Comparison of ENCODE assay signal across 30 cellular contexts in genomic region chr22:23193420-23193819, GRCh38. TPM values are rescaled to one million over a fixed set of nuclear protein-coding genes. Genes with fewer than 3 reads are reported as not detected.
DNase-seq lines count a peak whose midpoint lies in the region; ATAC-seq and TF ChIP-seq lines count a peak whose summit lies in the region.
"Had no signal": no experiment of that assay in that cellular context is flagged by ENCODE, and none has a peak within 500 bp of the region (broad histone marks: within the 10 kb centered on the region; RNA-seq: fewer than 3 reads in every experiment).

No MANE protein-coding gene starts in this region.

- H3K4me1 Mint-ChIP-seq in chondrocyte (ENCODE audit: low read depth) (peaks cover 12% of the 10 kb centered on the region), neural progenitor cell (peaks cover 43% of the 10 kb centered on the region)
- peaks cover 42 to 60% of the 10 kb centered on the region in 2 donors for H3K4me1 Mint-ChIP-seq in effector memory CD8-positive, alpha-beta T cell (ENCODE audit: low read depth in 2 of 2)
- H3K4me1 Mint-ChIP-seq: activated B cell treated with CpG ODN at 0.5 μM for 24 hours had no signal

- peaks cover 3% of the 10 kb centered on the region for H3K36me3 Mint-ChIP-seq in chondrocyte (ENCODE audit: low read depth)
- H3K36me3 Mint-ChIP-seq in neural progenitor cell, result peaks cover 37% of the 10 kb centered on the region
- peaks cover 26% of the 10 kb centered on the region for H3K36me3 Mint-ChIP-seq in effector memory CD8-positive, alpha-beta T cell (ENCODE audit: insufficient read depth)

- no peaks in the 10 kb centered on the region for H3K27me3 ChIP-seq in BLaER1 treated with 17β-estradiol and CSF1 and Interleukin-3, amounts not matched to agents 10 nM and 100 nM
- no peaks in the 10 kb centered on the region for H3K27me3 ChIP-seq in OCI-LY1 (ENCODE audit: insufficient read depth, low read length)
- H3K27me3 ChIP-seq in neural progenitor cell, result no peaks in the 10 kb centered on the region
- H3K27me3 ChIP-seq: BE2C, colonic mucosa, esophagus squamous epithelium, neutrophil had no signal

- peaks cover 19 to 98% (median 84%) of the 10 kb centered on the region in 10 experiments for H3K4me1 ChIP-seq in BLaER1 treated with 17β-estradiol and CSF1 and Interleukin-3, amounts not matched to agents 10 nM and 100 nM
- peaks cover 63% of the 10 kb centered on the region for H3K4me1 ChIP-seq in OCI-LY1 (ENCODE audit: insufficient read depth, low read length, severe bottlenecking)
- H3K4me1 ChIP-seq in neural progenitor cell, result peaks cover 1% of the 10 kb centered on the region
- H3K4me1 ChIP-seq: BE2C, colonic mucosa had no signal

- no peaks in the 10 kb centered on the region for H3K9me3 Mint-ChIP-seq in chondrocyte (ENCODE audit: low read depth)
- H3K9me3 Mint-ChIP-seq in neural progenitor cell, result peaks cover 2% of the 10 kb centered on the region
- no peaks in the 10 kb centered on the region for H3K9me3 Mint-ChIP-seq in effector memory CD8-positive, alpha-beta T cell
- H3K9me3 Mint-ChIP-seq: activated B cell treated with CpG ODN at 0.5 μM for 24 hours; activated naive CD8-positive, alpha-beta T cell treated with anti-CD3 and anti-CD28 coated beads, Interleukin-2, amount 50 U/mL, for 24 hours; HFFc6; IgD-negative memory B cell had no signal

- peak overlapping the region; percentile 32 for H3K27ac Mint-ChIP-seq in chondrocyte (ENCODE audit: unreplicated experiment)
- H3K27ac Mint-ChIP-seq in neural progenitor cell, result peak overlapping the region; percentile 50
- H3K27ac Mint-ChIP-seq in effector memory CD8-positive, alpha-beta T cell, result peak overlapping the region in 1 of 2 donors; percentile 71
- H3K27ac Mint-ChIP-seq: activated B cell treated with CpG ODN at 0.5 μM for 24 hours; activated CD8-positive, alpha-beta T cell treated with anti-CD3 and anti-CD28 coated beads, Interleukin-2, amount 10 ng/mL, durations not matched to agents 7 days and 5 days; activated naive CD8-positive, alpha-beta T cell treated with anti-CD3 and anti-CD28 coated beads, Interleukin-2, amount 50 U/mL, for 24 hours; HFFc6 had no signal

- H3K27me3 Mint-ChIP-seq in chondrocyte (ENCODE audit: low read depth) (no peaks in the 10 kb centered on the region), neural progenitor cell (ENCODE audit: insufficient read depth, low read depth) (no peaks in the 10 kb centered on the region)
- no peaks in the 10 kb centered on the region for H3K27me3 Mint-ChIP-seq in effector memory CD8-positive, alpha-beta T cell
- H3K27me3 Mint-ChIP-seq: activated B cell treated with CpG ODN at 0.5 μM for 24 hours; activated naive CD8-positive, alpha-beta T cell treated with anti-CD3 and anti-CD28 coated beads, Interleukin-2, amount 50 U/mL, for 24 hours; IgD-negative memory B cell had no signal

- H3K4me2 ChIP-seq in BLaER1 treated with 17β-estradiol and CSF1 and Interleukin-3, amounts not matched to agents 10 nM and 100 nM, result peak overlapping the region; percentile 14 to 98 (median 91)
- H3K4me2 ChIP-seq in OCI-LY1 (ENCODE audit: low read length), result peak overlapping the region; percentile 34; the same call in 1 of the 2 replicates
- no peak overlapping the region for H3K4me2 ChIP-seq in neural progenitor cell

- no peak for DNase-seq in chondrocyte (ENCODE audit: low spot score)
- DNase-seq in neural progenitor cell (ENCODE audit: low spot score), result no peak
- DNase-seq in caudate nucleus (lab: John Stamatoyannopoulos, UW), result no peak
- DNase-seq in NCI-H1092 (lab: John Stamatoyannopoulos, UW), result no peak
- DNase-seq in effector memory CD8-positive, alpha-beta T cell, result no peak
- DNase-seq: activated B cell treated with CpG ODN at 0.5 μM for 24 hours; activated CD8-positive, alpha-beta T cell treated with anti-CD3 and anti-CD28 coated beads, Interleukin-2, amount 10 ng/mL, durations not matched to agents 7 days and 5 days; activated effector memory CD4-positive, alpha-beta T cell treated with anti-CD3 and anti-CD28 coated beads, Interleukin-2, amount 50 U/mL, for 16 hours; activated naive CD8-positive, alpha-beta T cell treated with anti-CD3 and anti-CD28 coated beads, Interleukin-2, amount 50 U/mL, for 24 hours; activated T-cell treated with anti-CD3 and anti-CD28 coated beads for 4 hours; BE2C; colonic mucosa; esophagus squamous epithelium; HFFc6; islet precursor cell; NCI-H1105 treated with DMSO at 0.1 percent for 48 hours; NCI-H2081; NCI-H82; OCI-M1; small intestine; stimulated activated CD4-positive, alpha-beta T cell treated with anti-CD3 and anti-CD28 coated beads, Interleukin-1b, Interleukin-23, amount 100 ng/mL, for 48 hours; T-helper 9 cell had no signal

- no peak overlapping the region for H3K4me3 ChIP-seq in BLaER1 treated with 17β-estradiol and CSF1 and Interleukin-3, amounts not matched to agents 10 nM and 100 nM
- H3K4me3 ChIP-seq in OCI-LY1 (ENCODE audit: low read depth, low read length, poor library complexity, severe bottlenecking) (no peak overlapping the region), neural progenitor cell (no peak overlapping the region)
- H3K4me3 ChIP-seq: colonic mucosa, esophagus squamous epithelium, lung had no signal

- TF ChIP-seq CTCF in OCI-LY1 (IDR thresholded peaks at IDR 0.05; ENCODE audit: low read length) (no peak), chondrocyte (IDR thresholded peaks at IDR 0.05) (no peak), neural progenitor cell (IDR thresholded peaks at IDR 0.05) (no peak)

- peak overlapping the region in 1 of 11 experiments; percentile 44; a peak in 1 of 22 replicates for H3K9ac ChIP-seq in BLaER1 treated with 17β-estradiol and CSF1 and Interleukin-3, amounts not matched to agents 10 nM and 100 nM
- H3K9ac ChIP-seq in OCI-LY1 (ENCODE audit: low read length), result no peak overlapping the region; the same call in 1 of the 2 replicates
- no peak overlapping the region for H3K9ac ChIP-seq in neural progenitor cell

- ATAC-seq in GM18505 (IDR thresholded peaks at IDR 0.05; ENCODE audit: unreplicated experiment), result no peak
- ATAC-seq in effector memory CD8-positive, alpha-beta T cell (replicated peaks), result no peak
- ATAC-seq: activated CD8-positive, alpha-beta T cell treated with anti-CD3 and anti-CD28 coated beads, Interleukin-2, amount 10 ng/mL, durations not matched to agents 7 days and 5 days; activated naive CD8-positive, alpha-beta T cell treated with anti-CD3 and anti-CD28 coated beads, Interleukin-2, amount 50 U/mL, for 24 hours; Right ventricle myocardium inferior had no signal

- peaks cover 45 to 100% (median 63%) of the 10 kb centered on the region in 11 experiments; a peak in 21 of 22 replicates for H4K20me1 ChIP-seq in BLaER1 treated with 17β-estradiol and CSF1 and Interleukin-3, amounts not matched to agents 10 nM and 100 nM
- H4K20me1 ChIP-seq in OCI-LY1 (ENCODE audit: insufficient read depth, low read length), result no peaks in the 10 kb centered on the region
- H4K20me1 ChIP-seq in neural progenitor cell (ENCODE audit: low read depth), result peaks cover 88% of the 10 kb centered on the region

- TF ChIP-seq POLR2A in GM18505 (IDR thresholded peaks at IDR 0.05; ENCODE audit: borderline replicate concordance, extremely low read depth, insufficient read depth, insufficient read length), result no peak

- H3K27ac ChIP-seq in BLaER1 treated with 17β-estradiol and CSF1 and Interleukin-3, amounts not matched to agents 10 nM and 100 nM, result peak overlapping the region in 5 of 11 experiments; percentile 55 to 80 (median 65); a peak in 7 of 22 replicates
- H3K27ac ChIP-seq in OCI-LY1 (ENCODE audit: low read depth, low read length, poor library complexity, severe bottlenecking) (peak overlapping the region; percentile 40), neural progenitor cell (no peak overlapping the region), caudate nucleus (ENCODE audit: low read depth, low read length) (no peak overlapping the region)
- H3K27ac ChIP-seq: colonic mucosa, neutrophil had no signal

- H3K9me2 ChIP-seq in OCI-LY1 (ENCODE audit: low read depth, low read length), result no peaks in the 10 kb centered on the region

- H3K9me3 ChIP-seq in BLaER1 treated with 17β-estradiol and CSF1 and Interleukin-3, amounts not matched to agents 10 nM and 100 nM (replicated peaks in 1 of 11), result no peaks in the 10 kb centered on the region
- H3K9me3 ChIP-seq in OCI-LY1 (ENCODE audit: low read length), result no peaks in the 10 kb centered on the region
- no peaks in the 10 kb centered on the region for H3K9me3 ChIP-seq in neural progenitor cell (ENCODE audit: low read depth)
- H3K9me3 ChIP-seq: BE2C, colonic mucosa, esophagus squamous epithelium, neutrophil had no signal

- no peaks in the 10 kb centered on the region for H3F3A ChIP-seq in OCI-LY1 (ENCODE audit: insufficient read depth, low read length)
- peaks cover 2% of the 10 kb centered on the region for H3F3A ChIP-seq in neural progenitor cell (ENCODE audit: low read depth)

- H3K36me3 ChIP-seq in BLaER1 treated with 17β-estradiol and CSF1 and Interleukin-3, amounts not matched to agents 10 nM and 100 nM, result peaks cover 8 to 81% (median 52%) of the 10 kb centered on the region in 11 experiments; a peak in 20 of 22 replicates
- H3K36me3 ChIP-seq in OCI-LY1 (ENCODE audit: insufficient read depth, low read length), result peaks cover 70% of the 10 kb centered on the region
- no peaks in the 10 kb centered on the region for H3K36me3 ChIP-seq in neural progenitor cell
- H3K36me3 ChIP-seq: BE2C, colonic mucosa had no signal

- H3K4me3 Mint-ChIP-seq in chondrocyte (ENCODE audit: unreplicated experiment), result no peak overlapping the region
- no peak overlapping the region for H3K4me3 Mint-ChIP-seq in neural progenitor cell
- H3K4me3 Mint-ChIP-seq in effector memory CD8-positive, alpha-beta T cell, result no peak overlapping the region
- H3K4me3 Mint-ChIP-seq: activated B cell treated with CpG ODN at 0.5 μM for 24 hours; activated CD8-positive, alpha-beta T cell treated with anti-CD3 and anti-CD28 coated beads, Interleukin-2, amount 10 ng/mL, durations not matched to agents 7 days and 5 days; activated naive CD8-positive, alpha-beta T cell treated with anti-CD3 and anti-CD28 coated beads, Interleukin-2, amount 50 U/mL, for 24 hours; HFFc6; IgD-negative memory B cell had no signal

- H3K79me2 ChIP-seq in OCI-LY1 (ENCODE audit: insufficient read depth, low read length) (peaks cover 94% of the 10 kb centered on the region), neural progenitor cell (ENCODE audit: low read depth) (peaks cover 99% of the 10 kb centered on the region)

- no peak overlapping the region for H2AFZ ChIP-seq in OCI-LY1 (ENCODE audit: low read length)
- H2AFZ ChIP-seq in neural progenitor cell (replicated peaks), result no peak overlapping the region

RNA-seq across cellular contexts. Expression of gene BCR, which starts 13.1 kb away (rescaled TPM):
- total RNA-seq in chondrocyte, result 28.4 to 44.5 TPM (median 30.0 TPM) in 3 replicates
- total RNA-seq in neural progenitor cell (ENCODE audit: low replicate concordance), result 35.5 and 36.0 TPM in 2 replicates

RNA-seq across cellular contexts. Expression of gene RAB36, which starts 48.1 kb away (rescaled TPM):
- total RNA-seq in chondrocyte (2.9 to 4.7 TPM (median 3.5 TPM) in 3 replicates), neural progenitor cell (ENCODE audit: low replicate concordance) (2.1 and 2.9 TPM in 2 replicates)

RNA-seq across cellular contexts. Expression of gene RSPH14, which starts 51.6 kb away (rescaled TPM):
- total RNA-seq in chondrocyte, result not detected in 3 replicates
- total RNA-seq in neural progenitor cell (ENCODE audit: low replicate concordance), result 0.43 and 2.0 TPM in 2 replicates
- total RNA-seq: activated B cell treated with CpG ODN at 0.5 μM for 24 hours, esophagus squamous epithelium, HFFc6, Right ventricle myocardium inferior, subcutaneous adipose tissue had no signal
